Comparison of ENCODE assay signal across 12 cellular contexts in the genomic region with DNA sequence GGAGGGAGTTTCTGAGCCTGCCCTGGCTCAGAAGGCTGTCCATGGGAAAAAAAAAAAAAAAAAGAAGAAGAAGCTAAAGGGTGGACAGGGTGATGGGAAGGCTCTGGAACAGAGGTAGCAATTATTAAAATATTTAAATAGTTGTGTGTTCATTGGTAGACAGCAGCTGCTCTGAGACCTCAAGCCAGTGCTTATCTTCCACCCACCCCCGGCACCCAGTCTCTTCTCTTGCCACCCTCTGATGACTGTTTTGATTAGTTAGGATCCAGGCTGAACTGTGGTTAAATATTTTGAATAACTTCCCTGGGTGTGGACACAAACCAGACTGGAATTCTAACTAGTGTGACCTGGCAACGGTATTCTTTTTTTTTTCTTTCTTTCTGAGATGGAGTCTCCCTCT. TPM values are rescaled to one million over a fixed set of nuclear protein-coding genes. Genes with fewer than 3 reads are reported as not detected.
DNase-seq lines count a peak whose midpoint lies in the region; ATAC-seq and TF ChIP-seq lines count a peak whose summit lies in the region.
"Had no signal": no experiment of that assay in that cellular context is flagged by ENCODE, and none has a peak within 500 bp of the region (broad histone marks: within the 10 kb centered on the region; RNA-seq: fewer than 3 reads in every experiment).

No MANE protein-coding gene starts in this region.

- H3K9ac ChIP-seq in H9 (ENCODE audit: extremely low read depth, insufficient read length, low read length) = no peak overlapping the region
- H3K9ac ChIP-seq: BLaER1 had no signal

- ATAC-seq in lower lobe of right lung (peak; percentile 80 to 84), GM19397 (IDR thresholded peaks at IDR 0.05; ENCODE audit: unreplicated experiment) (no peak)
- ATAC-seq in activated T-cell treated with anti-CD3 and anti-CD28 coated beads, Interleukin-2, amount 50 U/mL, for 72 hours (replicated peaks in 1 of 2) = no peak

- no peak overlapping the region for H3K18ac ChIP-seq in H9 (ENCODE audit: insufficient read length, low read depth, low read length)

- H3K27me3 Mint-ChIP-seq in MCF 10A (ENCODE audit: insufficient read depth, unreplicated experiment) (no peaks in the 10 kb centered on the region), H9 (ENCODE audit: low read depth) (no peaks in the 10 kb centered on the region; the same call in 1 of the 2 replicates)
- H3K27me3 Mint-ChIP-seq in activated T-cell treated with anti-CD3 and anti-CD28 coated beads, Interleukin-2, amount 50 U/mL, for 72 hours (ENCODE audit: low read depth) = no peaks in the 10 kb centered on the region

- no peaks in the 10 kb centered on the region for H3K36me3 ChIP-seq in ACC112 (ENCODE audit: insufficient read depth, low read length)
- no peaks in the 10 kb centered on the region for H3K36me3 ChIP-seq in lower lobe of right lung
- H3K36me3 ChIP-seq: ascending aorta, BLaER1 had no signal

- no peak overlapping the region for H2BK15ac ChIP-seq in H9 (ENCODE audit: low read depth, low read length)

- peak; percentile 95 for DNase-seq in LHCN-M2 (ENCODE audit: low read depth)
- peak; percentile 67 for DNase-seq in MCF 10A (ENCODE audit: unreplicated experiment)
- DNase-seq in lower lobe of right lung = no peak
- no peak for DNase-seq in H9
- no peak for DNase-seq in activated T-cell treated with anti-CD3 and anti-CD28 coated beads, Interleukin-2, amount 50 U/mL, for 72 hours
- no peak for DNase-seq in T-helper 9 cell
- DNase-seq: activated CD4-positive, alpha-beta T cell treated with anti-CD3 and anti-CD28 coated beads, Interleukin-2, amount 50 U/mL, for 1 hour; KBM-7 had no signal

- no peak overlapping the region for H3K14ac ChIP-seq in H9 (ENCODE audit: insufficient read depth, low read length)

- H3K27ac ChIP-seq in ACC112 (ENCODE audit: low read depth, low read length) (peak overlapping the region; percentile 9; the same call in 1 of the 2 replicates), lower lobe of right lung (peak overlapping the region; percentile 18), H9 (ENCODE audit: insufficient read length, low read depth, low read length) (no peak overlapping the region)
- H3K27ac ChIP-seq: ascending aorta, BLaER1 had no signal

- H3K4me2 ChIP-seq in H9 (ENCODE audit: insufficient read depth, insufficient read length, low read length) = no peak overlapping the region
- H3K4me2 ChIP-seq: BLaER1 had no signal

- H4K8ac ChIP-seq in H9 (replicated peaks; ENCODE audit: insufficient read length, low read depth, low read length) = no peak overlapping the region

- no peak overlapping the region for H3K56ac ChIP-seq in H9 (ENCODE audit: insufficient read length, low read depth, low read length)

- H3K4ac ChIP-seq in H9 (ENCODE audit: low read depth, low read length) = no peak overlapping the region

- H3K27me3 ChIP-seq in ACC112 (ENCODE audit: insufficient read depth, low read length) (no peaks in the 10 kb centered on the region), lower lobe of right lung (ENCODE audit: low read depth) (no peaks in the 10 kb centered on the region), H9 (ENCODE audit: insufficient read depth, low read length) (no peaks in the 10 kb centered on the region)
- H3K27me3 ChIP-seq: ascending aorta, BLaER1 had no signal

- no peak overlapping the region for H3K4me3 ChIP-seq in ACC112 (ENCODE audit: low read depth, low read length)
- H3K4me3 ChIP-seq in lower lobe of right lung = no peak overlapping the region
- H3K4me3 ChIP-seq: ascending aorta, BLaER1 had no signal

- no peak overlapping the region for H4K5ac ChIP-seq in H9 (ENCODE audit: insufficient read length, low read depth, low read length)

- POLR2A ChIA-PET in MCF 10A (lab: Yijun Ruan, JAX) = interaction anchor here (0.6 to 6.4 kb wide), 5 partner anchors 18 to 158 kb away, joined by 3 to 72 read pairs (median 8); a partner anchor contains a TSS

- no peaks in the 10 kb centered on the region for H4K20me1 ChIP-seq in H9 (ENCODE audit: control insufficient read depth, insufficient read depth, insufficient read length)
- H4K20me1 ChIP-seq: BLaER1 had no signal

- CTCF ChIA-PET in MCF 10A (lab: Yijun Ruan, JAX) = interaction anchor here (0.7 to 2.2 kb wide), 3 partner anchors 16 to 61 kb away, joined by 3 to 6 read pairs (median 3); no protein-coding TSS in a partner anchor

- H3K23ac ChIP-seq in H9 (ENCODE audit: insufficient read length, low read depth, low read length) = no peak overlapping the region

- H3K4me3 Mint-ChIP-seq in MCF 10A (ENCODE audit: unreplicated experiment) (peak overlapping the region; percentile 46), H9 (no peak overlapping the region)
- no peak overlapping the region for H3K4me3 Mint-ChIP-seq in activated T-cell treated with anti-CD3 and anti-CD28 coated beads, Interleukin-2, amount 50 U/mL, for 72 hours

- no peak for TF ChIP-seq CTCF in MCF 10A (IDR thresholded peaks at IDR 0.05; ENCODE audit: unreplicated experiment)
- TF ChIP-seq CTCF in lower lobe of right lung (IDR thresholded peaks at IDR 0.05) = no peak
- TF ChIP-seq CTCF in H9 (conservative IDR thresholded peaks at IDR 0.05) = no peak

- BruUV-seq in MCF 10A (replicated peaks; lab: Mats Ljungman, UMichigan) = no TSS peak

- no peaks in the 10 kb centered on the region for H3K9me3 ChIP-seq in lower lobe of right lung
- no peaks in the 10 kb centered on the region for H3K9me3 ChIP-seq in H9 (ENCODE audit: control insufficient read depth, low read depth, low read length)
- H3K9me3 ChIP-seq: ascending aorta had no signal

- H3K27ac Mint-ChIP-seq in MCF 10A (ENCODE audit: low read depth, unreplicated experiment) (peak overlapping the region; percentile 81), H9 (no peak overlapping the region; a peak in 1 of 7 replicates)
- no peak overlapping the region for H3K27ac Mint-ChIP-seq in activated T-cell treated with anti-CD3 and anti-CD28 coated beads, Interleukin-2, amount 50 U/mL, for 72 hours

- peaks cover 28% of the 10 kb centered on the region for H3K4me1 ChIP-seq in ACC112 (ENCODE audit: control insufficient read depth, insufficient read depth, low read length, unreplicated experiment)
- peaks cover 28% of the 10 kb centered on the region for H3K4me1 ChIP-seq in lower lobe of right lung
- H3K4me1 ChIP-seq in H9 (ENCODE audit: insufficient read depth, low read length) = no peaks in the 10 kb centered on the region

- H3K4me1 Mint-ChIP-seq in MCF 10A (ENCODE audit: insufficient read depth, unreplicated experiment) (peaks cover 20% of the 10 kb centered on the region), H9 (peaks cover 6 to 8% of the 10 kb centered on the region in 2 experiments)
- H3K4me1 Mint-ChIP-seq in activated T-cell treated with anti-CD3 and anti-CD28 coated beads, Interleukin-2, amount 50 U/mL, for 72 hours (ENCODE audit: low read depth) = peaks cover 5% of the 10 kb centered on the region

- H3K36me3 Mint-ChIP-seq in MCF 10A (ENCODE audit: insufficient read depth, unreplicated experiment) (no peaks in the 10 kb centered on the region), H9 (ENCODE audit: insufficient read depth in 1 of 3, low read depth in 3 of 3) (no peaks in the 10 kb centered on the region)
- no peaks in the 10 kb centered on the region for H3K36me3 Mint-ChIP-seq in activated T-cell treated with anti-CD3 and anti-CD28 coated beads, Interleukin-2, amount 50 U/mL, for 72 hours (ENCODE audit: insufficient read depth in 2 of 2)

- no peak overlapping the region for H2BK120ac ChIP-seq in H9 (ENCODE audit: low read depth, low read length, poor library complexity, severe bottlenecking)

- H3T11ph ChIP-seq in H9 (ENCODE audit: low read length) = no peak overlapping the region

- H3K79me1 ChIP-seq in H9 (ENCODE audit: insufficient read depth, low read depth, low read length, poor library complexity, severe bottlenecking) = no peaks in the 10 kb centered on the region

- no peak overlapping the region for H2BK20ac ChIP-seq in H9 (ENCODE audit: low read depth, low read length, poor library complexity, severe bottlenecking)

- H2BK12ac ChIP-seq in H9 (ENCODE audit: insufficient read length, low read depth, low read length) = no peak overlapping the region

- intact Hi-C loops in MCF 10A (cut with micrococcal nuclease) (loop anchor here (1.0 kb wide), 1 partner anchor 30 kb away; a partner anchor contains a TSS), lower lobe of right lung (cut with DNase I) (no loop called here)

- H3K23me2 ChIP-seq in H9 (ENCODE audit: insufficient read length, low read depth, low read length, poor library complexity, severe bottlenecking) = no peaks in the 10 kb centered on the region

- H2BK5ac ChIP-seq in H9 (ENCODE audit: insufficient read length, low read length) = no peak overlapping the region

- no peaks in the 10 kb centered on the region for H3K79me2 ChIP-seq in ACC112 (ENCODE audit: control insufficient read depth, insufficient read depth, low read length, unreplicated experiment)
- no peaks in the 10 kb centered on the region for H3K79me2 ChIP-seq in H9 (ENCODE audit: insufficient read depth, low read length)

- H2AFZ ChIP-seq in ACC112 (ENCODE audit: low read length, unreplicated experiment) (no peak overlapping the region), H9 (ENCODE audit: low read length) (no peak overlapping the region)

- no peak overlapping the region for H2AK5ac ChIP-seq in H9 (ENCODE audit: insufficient read length, low read length)

- no peak overlapping the region for H4K91ac ChIP-seq in H9 (ENCODE audit: insufficient read length, low read depth, low read length)

- H3K9me3 Mint-ChIP-seq in MCF 10A (ENCODE audit: unreplicated experiment) = no peaks in the 10 kb centered on the region
- H3K9me3 Mint-ChIP-seq in H9 = peaks cover 0 to 2% of the 10 kb centered on the region in 2 experiments; a peak in 1 of 5 replicates
- no peaks in the 10 kb centered on the region for H3K9me3 Mint-ChIP-seq in activated T-cell treated with anti-CD3 and anti-CD28 coated beads, Interleukin-2, amount 50 U/mL, for 72 hours

- no CpG with 5 or more reads among the region's 2 CpGs for WGBS in H9 (ENCODE audit: extremely low coverage, insufficient read length, low lambda C conversion rate)

RNA-seq across cellular contexts. Expression of a gene that starts 16.9 kb away (rescaled TPM):
- 137 and 181 TPM in 2 replicates for total RNA-seq in LHCN-M2 (2014; rRNA removed)
- polyA plus RNA-seq in LHCN-M2 (2012) = 287 TPM
- 364 and 479 TPM in 2 replicates for total RNA-seq in MCF 10A (2022)
- 180 TPM for total RNA-seq in lower lobe of right lung
- 954 and 960 TPM in 2 replicates for total RNA-seq in H9 (2021)
- 100 to 1,000 TPM; 409 to 541 TPM for total RNA-seq in activated T-cell treated with anti-CD3 and anti-CD28 coated beads, Interleukin-2, amount 50 U/mL, for 72 hours

RNA-seq across cellular contexts. Expression of a gene that starts 30.0 kb away (rescaled TPM):
- total RNA-seq in LHCN-M2 (2014; rRNA removed) (29.5 and 36.9 TPM in 2 replicates), MCF 10A (2022) (16.8 and 20.0 TPM in 2 replicates), lower lobe of right lung (35.0 TPM), H9 (2021) (17.5 TPM in 2 replicates)
- polyA plus RNA-seq in LHCN-M2 (2012) = 38.4 TPM
- total RNA-seq in activated T-cell treated with anti-CD3 and anti-CD28 coated beads, Interleukin-2, amount 50 U/mL, for 72 hours = 10 to 100 TPM; 30.7 to 34.4 TPM

Comparison
In these comparisons a context has a peak if more than half of its experiments do, and no peak if none do; other contexts are left out.
1. DNase-seq: peak in LHCN-M2 (single experiment) and MCF 10A (single experiment); none in lower lobe of right lung (single experiment), H9 (single experiment), activated T-cell treated with anti-CD3 and anti-CD28 coated beads, Interleukin-2, amount 50 U/mL, for 72 hours (0 of 2) and T-helper 9 cell (single experiment).
2. ATAC-seq: peak in lower lobe of right lung (2 of 2); none in GM19397 (single experiment) and activated T-cell treated with anti-CD3 and anti-CD28 coated beads, Interleukin-2, amount 50 U/mL, for 72 hours (0 of 2).